ENCODE assay signal across 22 cellular contexts in genomic region chr1:172999349-172999748, GRCh38. TPM values are rescaled to one million over a fixed set of nuclear protein-coding genes. Genes with fewer than 3 reads are reported as not detected.
"Had no signal": no experiment of that assay in that cellular context is flagged by ENCODE, and none has a peak within 500 bp of the region (broad histone marks: within the 10 kb centered on the region; RNA-seq: fewer than 3 reads in every experiment).

No MANE protein-coding gene starts in this region.

- H3K4me1 ChIP-seq: gastrocnemius medialis, parathyroid adenoma, tibial nerve had no signal

- FAIRE-seq: urothelium cell line had no signal

- DNase-seq: activated B cell treated with CpG ODN at 0.5 μM for 24 hours; activated CD4-positive, alpha-beta memory T cell treated with anti-CD3 and anti-CD28 coated beads for 36 hours; activated CD4-positive, alpha-beta T cell treated with anti-CD3 and anti-CD28 coated beads for 4 hours; activated gamma-delta T cell treated with Interleukin-2 at 50 U/mL for 16 hours; activated T-cell treated with anti-CD3 and anti-CD28 coated beads for 4 hours; amniotic stem cell; caudate nucleus; effector memory CD8-positive, alpha-beta T cell; gastrocnemius medialis; head of caudate nucleus; mesendoderm; naive thymus-derived CD4-positive, alpha-beta T cell; stimulated activated CD4-positive, alpha-beta T cell treated with anti-CD3 and anti-CD28 coated beads, Interleukin-2, amount 100 ng/mL, for 24 hours; stimulated activated naive CD8-positive, alpha-beta T cell treated with anti-CD3 and anti-CD28 coated beads, Interleukin-15, Interleukin-2, amounts not matched to agents 100 U/mL and 50 U/mL, for 24 hours; substantia nigra had no signal

- ATAC-seq: effector memory CD8-positive, alpha-beta T cell; gastrocnemius medialis; naive thymus-derived CD4-positive, alpha-beta T cell; stimulated activated naive CD8-positive, alpha-beta T cell treated with anti-CD3 and anti-CD28 coated beads, Interleukin-15, Interleukin-2, amounts not matched to agents 100 U/mL and 50 U/mL, for 24 hours had no signal

- H3K9ac ChIP-seq: parathyroid adenoma had no signal

- H2AFZ ChIP-seq: parathyroid adenoma had no signal

- H3K9me3 ChIP-seq: gastrocnemius medialis had no signal

- H3K79me2 ChIP-seq: parathyroid adenoma had no signal

- H3K27me3 ChIP-seq: gastrocnemius medialis, tibial nerve had no signal

- H3K36me3 ChIP-seq: gastrocnemius medialis, tibial nerve had no signal

- H3K4me3 ChIP-seq: gastrocnemius medialis, tibial nerve had no signal

- H3K27ac ChIP-seq: epithelial cell of prostate, gastrocnemius medialis, parathyroid adenoma, tibial nerve had no signal

RNA-seq across cellular contexts. Expression of gene TNFSF18, which starts 51.4 kb away (rescaled TPM):
- total RNA-seq: activated B cell treated with CpG ODN at 0.5 μM for 24 hours; activated CD4-positive, alpha-beta memory T cell treated with anti-CD3 and anti-CD28 coated beads for 36 hours; activated T-helper 1 cell treated with anti-CD3 and anti-CD28 coated beads, Interleukin-12 subunit alpha, Interleukin-12 subunit beta, Interleukin-2, Interleukin-4 antibody, amounts not matched to agents 30 ng/mL and 10 ng/mL and 1 ng/mL, durations not matched to agents 14 hours and 24 hours and 36 hours; gastrocnemius medialis; kidney epithelial cell; naive thymus-derived CD4-positive, alpha-beta T cell; tibial nerve had no signal
- polyA plus RNA-seq: liver; naive thymus-derived CD4-positive, alpha-beta T cell had no signal
